Comparison of ENCODE assay signal across 1 cellular context in genomic region chr9:72980183-72980582, GRCh38.
TF ChIP-seq lines count a peak whose summit lies in the region.

No MANE protein-coding gene starts in this region.

TF ChIP-seq in HepG2, 621 proteins besides CTCF, POLR2A, EP300 and RAD21 (continued from another document):
- TF ChIP-seq, protein P1, sequence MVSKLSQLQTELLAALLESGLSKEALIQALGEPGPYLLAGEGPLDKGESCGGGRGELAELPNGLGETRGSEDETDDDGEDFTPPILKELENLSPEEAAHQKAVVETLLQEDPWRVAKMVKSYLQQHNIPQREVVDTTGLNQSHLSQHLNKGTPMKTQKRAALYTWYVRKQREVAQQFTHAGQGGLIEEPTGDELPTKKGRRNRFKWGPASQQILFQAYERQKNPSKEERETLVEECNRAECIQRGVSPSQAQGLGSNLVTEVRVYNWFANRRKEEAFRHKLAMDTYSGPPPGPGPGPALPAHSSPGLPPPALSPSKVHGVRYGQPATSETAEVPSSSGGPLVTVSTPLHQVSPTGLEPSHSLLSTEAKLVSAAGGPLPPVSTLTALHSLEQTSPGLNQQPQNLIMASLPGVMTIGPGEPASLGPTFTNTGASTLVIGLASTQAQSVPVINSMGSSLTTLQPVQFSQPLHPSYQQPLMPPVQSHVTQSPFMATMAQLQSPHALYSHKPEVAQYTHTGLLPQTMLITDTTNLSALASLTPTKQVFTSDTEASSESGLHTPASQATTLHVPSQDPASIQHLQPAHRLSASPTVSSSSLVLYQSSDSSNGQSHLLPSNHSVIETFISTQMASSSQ (IDR thresholded peaks at IDR 0.05; ENCODE audit: low read depth) = 0 out of 2 replicates have a peak, but pooled peaks have one; percentile 9
- TF ChIP-seq, protein P1 (CRISPR knock-in tag; IDR thresholded peaks at IDR 0.05; ENCODE audit: borderline replicate concordance) = no peak
- TF ChIP-seq, protein P2, sequence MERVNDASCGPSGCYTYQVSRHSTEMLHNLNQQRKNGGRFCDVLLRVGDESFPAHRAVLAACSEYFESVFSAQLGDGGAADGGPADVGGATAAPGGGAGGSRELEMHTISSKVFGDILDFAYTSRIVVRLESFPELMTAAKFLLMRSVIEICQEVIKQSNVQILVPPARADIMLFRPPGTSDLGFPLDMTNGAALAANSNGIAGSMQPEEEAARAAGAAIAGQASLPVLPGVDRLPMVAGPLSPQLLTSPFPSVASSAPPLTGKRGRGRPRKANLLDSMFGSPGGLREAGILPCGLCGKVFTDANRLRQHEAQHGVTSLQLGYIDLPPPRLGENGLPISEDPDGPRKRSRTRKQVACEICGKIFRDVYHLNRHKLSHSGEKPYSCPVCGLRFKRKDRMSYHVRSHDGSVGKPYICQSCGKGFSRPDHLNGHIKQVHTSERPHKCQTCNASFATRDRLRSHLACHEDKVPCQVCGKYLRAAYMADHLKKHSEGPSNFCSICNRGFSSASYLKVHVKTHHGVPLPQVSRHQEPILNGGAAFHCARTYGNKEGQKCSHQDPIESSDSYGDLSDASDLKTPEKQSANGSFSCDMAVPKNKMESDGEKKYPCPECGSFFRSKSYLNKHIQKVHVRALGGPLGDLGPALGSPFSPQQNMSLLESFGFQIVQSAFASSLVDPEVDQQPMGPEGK (CRISPR knock-in tag; IDR thresholded peaks at IDR 0.05) = peak; percentile 53
- TF ChIP-seq ZNF749 (CRISPR knock-in tag; IDR thresholded peaks at IDR 0.05; ENCODE audit: borderline replicate concordance) (no peak), STAG1 (CRISPR knock-in tag; IDR thresholded peaks at IDR 0.05) (no peak), HNF4G (IDR thresholded peaks at IDR 0.05; ENCODE audit: borderline replicate concordance, low read depth, low read length) (no peak), HNF4G (CRISPR knock-in tag; IDR thresholded peaks at IDR 0.05; ENCODE audit: borderline replicate concordance, low read depth) (no peak), ATF5 (CRISPR knock-in tag; IDR thresholded peaks at IDR 0.05; ENCODE audit: low read depth) (no peak), MXD4 (CRISPR knock-in tag; IDR thresholded peaks at IDR 0.05) (no peak), HNRNPUL1 (IDR thresholded peaks at IDR 0.05; ENCODE audit: low read depth, low read length) (0 out of 2 replicates have a peak, but pooled peaks have one; percentile 59)
- TF ChIP-seq, protein P3, sequence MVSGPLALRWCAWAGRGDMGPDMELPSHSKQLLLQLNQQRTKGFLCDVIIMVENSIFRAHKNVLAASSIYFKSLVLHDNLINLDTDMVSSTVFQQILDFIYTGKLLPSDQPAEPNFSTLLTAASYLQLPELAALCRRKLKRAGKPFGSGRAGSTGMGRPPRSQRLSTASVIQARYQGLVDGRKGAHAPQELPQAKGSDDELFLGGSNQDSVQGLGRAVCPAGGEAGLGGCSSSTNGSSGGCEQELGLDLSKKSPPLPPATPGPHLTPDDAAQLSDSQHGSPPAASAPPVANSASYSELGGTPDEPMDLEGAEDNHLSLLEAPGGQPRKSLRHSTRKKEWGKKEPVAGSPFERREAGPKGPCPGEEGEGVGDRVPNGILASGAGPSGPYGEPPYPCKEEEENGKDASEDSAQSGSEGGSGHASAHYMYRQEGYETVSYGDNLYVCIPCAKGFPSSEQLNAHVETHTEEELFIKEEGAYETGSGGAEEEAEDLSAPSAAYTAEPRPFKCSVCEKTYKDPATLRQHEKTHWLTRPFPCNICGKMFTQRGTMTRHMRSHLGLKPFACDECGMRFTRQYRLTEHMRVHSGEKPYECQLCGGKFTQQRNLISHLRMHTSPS (CRISPR knock-in tag; IDR thresholded peaks at IDR 0.05; ENCODE audit: low read depth) = no peak
